24 cellular contexts compared by ENCODE assay signal in the genomic region with DNA sequence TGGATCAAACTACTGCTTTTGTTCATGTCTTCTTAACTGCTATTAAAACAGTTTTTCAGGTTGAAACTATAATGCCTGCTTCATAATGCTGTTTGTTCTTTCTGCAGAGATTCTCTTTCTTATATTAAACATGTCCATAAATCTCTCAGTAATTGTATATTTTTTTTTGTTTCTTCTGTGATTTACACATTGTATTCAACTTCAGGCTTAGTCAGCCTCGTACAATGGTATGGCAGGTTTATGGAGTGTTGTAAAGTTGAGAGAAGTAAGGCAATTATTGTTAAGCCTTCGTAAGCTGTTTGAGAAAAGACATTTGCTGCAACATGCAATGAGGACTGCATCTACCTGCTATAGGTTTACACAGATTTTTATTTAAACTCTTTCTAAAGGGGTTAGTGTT.
"Had no signal": no experiment of that assay in that cellular context is flagged by ENCODE, and none has a peak within 500 bp of the region (broad histone marks: within the 10 kb centered on the region; RNA-seq: fewer than 3 reads in every experiment).

No MANE protein-coding gene starts in this region.

- H3K4me3 ChIP-seq: colonic mucosa, esophagus muscularis mucosa, heart right ventricle, lung, mucosa of descending colon, pancreas, right lobe of liver, testis, tibial artery had no signal

- H3K27ac ChIP-seq: colonic mucosa, epithelial cell of prostate, esophagus muscularis mucosa, heart right ventricle, neutrophil, pancreas, right lobe of liver, testis, tibial artery had no signal

- H3K4me1 ChIP-seq: colonic mucosa, esophagus muscularis mucosa, heart right ventricle, pancreas, right lobe of liver, testis, tibial artery had no signal

- H3K27me3 ChIP-seq: colonic mucosa, esophagus muscularis mucosa, heart right ventricle, neutrophil, pancreas, right lobe of liver, testis, tibial artery had no signal

- H3K36me3 ChIP-seq: colonic mucosa, esophagus muscularis mucosa, heart right ventricle, neutrophil, pancreas, right lobe of liver, tibial artery had no signal

- H3K9me3 ChIP-seq: colonic mucosa, mucosa of descending colon, neutrophil, pancreas, right lobe of liver, testis, tibial artery had no signal

- DNase-seq: colonic mucosa; effector CD8-positive, alpha-beta T cell; endodermal cell; foreskin melanocyte; glutamatergic neuron; heart right ventricle; hypothalamus; mucosa of descending colon; naive B cell; pancreas; retina; right lobe of liver; small intestine; stimulated activated CD4-positive, alpha-beta T cell treated with anti-CD3 and anti-CD28 coated beads, Interleukin-12 subunit alpha, Interleukin-12 subunit beta, amount 100 ng/mL, for 4 hours; stimulated activated CD4-positive, alpha-beta T cell treated with anti-CD3 and anti-CD28 coated beads, Interleukin-1b, Interleukin-23, amount 100 ng/mL, for 48 hours; stimulated activated CD4-positive, alpha-beta T cell treated with anti-CD3 and anti-CD28 coated beads, Interleukin-4, amount 100 ng/mL, for 1 hour; stimulated activated naive CD4-positive, alpha-beta T cell treated with Interleukin-2 at 50 U/mL for 16 hours; substantia nigra; testis; tibial artery had no signal
